Comparison of ENCODE assay signal across 33 cellular contexts in genomic region chr1:32727876-32728275, GRCh38. TPM values are rescaled to one million over a fixed set of nuclear protein-coding genes. Genes with fewer than 3 reads are reported as not detected.
"Had no signal": no experiment of that assay in that cellular context is flagged by ENCODE, and none has a peak within 500 bp of the region (broad histone marks: within the 10 kb centered on the region; RNA-seq: fewer than 3 reads in every experiment).

No MANE protein-coding gene starts in this region.

- DNase-seq: activated B cell treated with CpG ODN at 0.5 μM for 24 hours; activated CD4-positive, alpha-beta T cell treated with anti-CD3 and anti-CD28 coated beads for 48 hours; activated CD4-positive, alpha-beta T cell treated with anti-CD3 and anti-CD28 coated beads, Interleukin-2, amount 50 U/mL, for 1 hour; activated CD4-positive, alpha-beta T cell treated with anti-CD3 and anti-CD28 coated beads, Interleukin-2, amount 50 U/mL, for 48 hours; activated CD8-positive, alpha-beta memory T cell treated with anti-CD3 and anti-CD28 coated beads for 24 hours; activated CD8-positive, alpha-beta T cell treated with anti-CD3 and anti-CD28 coated beads for 36 hours; activated effector memory CD4-positive, alpha-beta T cell treated with anti-CD3 and anti-CD28 coated beads, Interleukin-2, amount 50 U/mL, for 16 hours; activated naive CD4-positive, alpha-beta T cell treated with anti-CD3 and anti-CD28 coated beads for 36 hours; activated naive CD8-positive, alpha-beta T cell treated with anti-CD3 and anti-CD28 coated beads for 36 hours; activated naive CD8-positive, alpha-beta T cell treated with anti-CD3 and anti-CD28 coated beads, Interleukin-2, amount 50 U/mL, for 24 hours; activated T-cell treated with anti-CD3 and anti-CD28 coated beads, Interleukin-2, amount 50 U/mL, for 4 hours; adrenal gland; amygdala; aorta; body of pancreas; caudate nucleus; cortex of kidney; dermis blood vessel endothelial cell; effector CD4-positive, alpha-beta T cell; effector memory CD8-positive, alpha-beta T cell; erythroblast; foreskin keratinocyte; gastrocnemius medialis; T-helper 1 cell; T-helper 17 cell; T1000; WERI-Rb-1 had no signal

- H3K36me3 Mint-ChIP-seq: activated naive CD4-positive, alpha-beta T cell treated with anti-CD3 and anti-CD28 coated beads, Interleukin-2, amount 50 U/mL, for 24 hours; activated naive CD8-positive, alpha-beta T cell treated with anti-CD3 and anti-CD28 coated beads for 36 hours had no signal

- H3K27ac ChIP-seq: body of pancreas, esophagus muscularis mucosa, foreskin keratinocyte, gastrocnemius medialis, WERI-Rb-1 had no signal

- H3K4me1 Mint-ChIP-seq: activated B cell treated with CpG ODN at 0.5 μM for 24 hours had no signal

- H3K27me3 Mint-ChIP-seq: activated naive CD4-positive, alpha-beta T cell treated with anti-CD3 and anti-CD28 coated beads, Interleukin-2, amount 50 U/mL, for 24 hours had no signal

- H3K9me3 Mint-ChIP-seq: activated B cell treated with CpG ODN at 0.5 μM for 24 hours; activated CD8-positive, alpha-beta T cell treated with anti-CD3 and anti-CD28 coated beads for 36 hours; activated naive CD4-positive, alpha-beta T cell treated with anti-CD3 and anti-CD28 coated beads for 36 hours; activated naive CD4-positive, alpha-beta T cell treated with anti-CD3 and anti-CD28 coated beads, Interleukin-2, amount 50 U/mL, for 24 hours; activated naive CD8-positive, alpha-beta T cell treated with anti-CD3 and anti-CD28 coated beads for 36 hours; activated naive CD8-positive, alpha-beta T cell treated with anti-CD3 and anti-CD28 coated beads, Interleukin-2, amount 50 U/mL, for 24 hours; activated T-cell treated with anti-CD3 and anti-CD28 coated beads, Interleukin-2, amount 50 U/mL, for 4 hours; activated T-helper 1 cell treated with anti-CD3 and anti-CD28 coated beads, Interleukin-12 subunit alpha, Interleukin-12 subunit beta, Interleukin-2, Interleukin-4 antibody, amounts not matched to agents 30 ng/mL and 10 ng/mL and 1 ng/mL, durations not matched to agents 14 hours and 24 hours and 36 hours; activated T-helper 2 cell treated with anti-CD3 and anti-CD28 coated beads, Interferon-gamma antibody, Interleukin-2, Interleukin-4, amounts not matched to agents 10 μg/mL and 5 μg/mL and 100 μg/mL, durations not matched to agents 14 hours and 24 hours and 36 hours; effector memory CD8-positive, alpha-beta T cell; T-helper 2 cell treated with Interferon-gamma antibody and Interleukin-4, amounts not matched to agents 5 μg/mL and 100 μg/mL, for 36 hours had no signal

- H3K4me3 Mint-ChIP-seq: activated B cell treated with CpG ODN at 0.5 μM for 24 hours; activated CD8-positive, alpha-beta T cell treated with anti-CD3 and anti-CD28 coated beads for 36 hours; activated naive CD4-positive, alpha-beta T cell treated with anti-CD3 and anti-CD28 coated beads for 36 hours; activated naive CD4-positive, alpha-beta T cell treated with anti-CD3 and anti-CD28 coated beads, Interleukin-2, amount 50 U/mL, for 24 hours; activated naive CD8-positive, alpha-beta T cell treated with anti-CD3 and anti-CD28 coated beads for 36 hours; activated naive CD8-positive, alpha-beta T cell treated with anti-CD3 and anti-CD28 coated beads, Interleukin-2, amount 50 U/mL, for 24 hours; activated T-cell treated with anti-CD3 and anti-CD28 coated beads, Interleukin-2, amount 50 U/mL, for 4 hours; activated T-helper 1 cell treated with anti-CD3 and anti-CD28 coated beads, Interleukin-12 subunit alpha, Interleukin-12 subunit beta, Interleukin-2, Interleukin-4 antibody, amounts not matched to agents 30 ng/mL and 10 ng/mL and 1 ng/mL, durations not matched to agents 14 hours and 24 hours and 36 hours; effector memory CD8-positive, alpha-beta T cell; T-helper 17 cell; T-helper 2 cell treated with Interferon-gamma antibody and Interleukin-4, amounts not matched to agents 5 μg/mL and 100 μg/mL, for 36 hours had no signal

- H3K27ac Mint-ChIP-seq: activated B cell treated with CpG ODN at 0.5 μM for 24 hours; activated CD8-positive, alpha-beta T cell treated with anti-CD3 and anti-CD28 coated beads for 36 hours; activated naive CD4-positive, alpha-beta T cell treated with anti-CD3 and anti-CD28 coated beads for 36 hours; activated naive CD4-positive, alpha-beta T cell treated with anti-CD3 and anti-CD28 coated beads, Interleukin-2, amount 50 U/mL, for 24 hours; activated naive CD8-positive, alpha-beta T cell treated with anti-CD3 and anti-CD28 coated beads for 36 hours; activated naive CD8-positive, alpha-beta T cell treated with anti-CD3 and anti-CD28 coated beads, Interleukin-2, amount 50 U/mL, for 24 hours; activated T-helper 1 cell treated with anti-CD3 and anti-CD28 coated beads, Interleukin-12 subunit alpha, Interleukin-12 subunit beta, Interleukin-2, Interleukin-4 antibody, amounts not matched to agents 30 ng/mL and 10 ng/mL and 1 ng/mL, durations not matched to agents 14 hours and 24 hours and 36 hours; activated T-helper 2 cell treated with anti-CD3 and anti-CD28 coated beads, Interferon-gamma antibody, Interleukin-2, Interleukin-4, amounts not matched to agents 10 μg/mL and 5 μg/mL and 100 μg/mL, durations not matched to agents 14 hours and 24 hours and 36 hours; effector memory CD8-positive, alpha-beta T cell; T-helper 17 cell; T-helper 2 cell treated with Interferon-gamma antibody and Interleukin-4, amounts not matched to agents 5 μg/mL and 100 μg/mL, for 36 hours had no signal

- ATAC-seq: activated CD4-positive, CD25-positive, alpha-beta regulatory T cell treated with anti-CD3 and anti-CD28 coated beads, Interleukin-2, amount 50 U/mL, for 24 hours; activated CD8-positive, alpha-beta T cell treated with anti-CD3 and anti-CD28 coated beads for 36 hours; activated naive CD8-positive, alpha-beta T cell treated with anti-CD3 and anti-CD28 coated beads, Interleukin-2, amount 50 U/mL, for 24 hours; activated T-cell treated with anti-CD3 and anti-CD28 coated beads, Interleukin-2, amount 50 U/mL, for 4 hours; body of pancreas; effector memory CD8-positive, alpha-beta T cell; foreskin keratinocyte; gastrocnemius medialis; T-helper 17 cell had no signal

RNA-seq across cellular contexts. Expression of gene SYNC, which starts 25.3 kb away (rescaled TPM):
- total RNA-seq: activated B cell treated with CpG ODN at 0.5 μM for 24 hours; activated CD8-positive, alpha-beta T cell treated with anti-CD3 and anti-CD28 coated beads for 36 hours; activated naive CD4-positive, alpha-beta T cell treated with anti-CD3 and anti-CD28 coated beads for 36 hours; activated naive CD8-positive, alpha-beta T cell treated with anti-CD3 and anti-CD28 coated beads for 36 hours; activated T-cell treated with anti-CD3 and anti-CD28 coated beads, Interleukin-2, amount 50 U/mL, for 4 hours; activated T-helper 1 cell treated with anti-CD3 and anti-CD28 coated beads, Interleukin-12 subunit alpha, Interleukin-12 subunit beta, Interleukin-2, Interleukin-4 antibody, amounts not matched to agents 30 ng/mL and 10 ng/mL and 1 ng/mL, durations not matched to agents 14 hours and 24 hours and 36 hours; activated T-helper 2 cell treated with anti-CD3 and anti-CD28 coated beads, Interferon-gamma antibody, Interleukin-2, Interleukin-4, amounts not matched to agents 10 μg/mL and 5 μg/mL and 100 μg/mL, durations not matched to agents 14 hours and 24 hours and 36 hours; T-helper 17 cell had no signal
